Comparison of ENCODE assay signal across 9 cellular contexts in genomic region chr3:173584834-173585831, GRCh38.
A peak's percentile ranks its signal among the peaks of the same experiment; 100 is the strongest.
DNase-seq lines count a peak whose midpoint lies in the region; ATAC-seq and TF ChIP-seq lines count a peak whose summit lies in the region.
"Had no signal": no experiment of that assay in that cellular context is flagged by ENCODE, and none has a peak within 500 bp of the region (broad histone marks: within the 10 kb centered on the region; RNA-seq: fewer than 3 reads in every experiment).

No MANE protein-coding gene starts in this region.

- no peaks in the 10 kb centered on the region for H3K36me3 Mint-ChIP-seq in neural progenitor cell
- H3K36me3 Mint-ChIP-seq in natural killer cell treated with Interleukin-12 subunit alpha and Interleukin-12 subunit beta and Interleukin-15 and Interleukin-18, amount 100 ng/mL, for 72 hours: peaks cover 4% of the 10 kb centered on the region

- TF ChIP-seq CTCF in neural progenitor cell (IDR thresholded peaks at IDR 0.05): no peak

- H3K9me3 Mint-ChIP-seq in neural progenitor cell: no peaks in the 10 kb centered on the region
- H3K9me3 Mint-ChIP-seq in natural killer cell treated with Interleukin-12 subunit alpha and Interleukin-12 subunit beta and Interleukin-15 and Interleukin-18, amount 100 ng/mL, for 72 hours: no peaks in the 10 kb centered on the region

- peaks cover 31% of the 10 kb centered on the region for H3K4me1 Mint-ChIP-seq in neural progenitor cell
- H3K4me1 Mint-ChIP-seq in natural killer cell treated with Interleukin-12 subunit alpha and Interleukin-12 subunit beta and Interleukin-15 and Interleukin-18, amount 100 ng/mL, for 72 hours (ENCODE audit: low read depth in 2 of 2): no peaks in the 10 kb centered on the region

- no peak overlapping the region for H3K9ac ChIP-seq in neural progenitor cell

- H3K4me3 Mint-ChIP-seq in neural progenitor cell: peak overlapping the region; percentile 97
- no peak overlapping the region for H3K4me3 Mint-ChIP-seq in natural killer cell treated with Interleukin-12 subunit alpha and Interleukin-12 subunit beta and Interleukin-15 and Interleukin-18, amount 100 ng/mL, for 72 hours

- no peak for ATAC-seq in HG02571 (IDR thresholded peaks at IDR 0.05; ENCODE audit: unreplicated experiment)
- no peak for ATAC-seq in natural killer cell treated with Interleukin-12 subunit alpha and Interleukin-12 subunit beta and Interleukin-15 and Interleukin-18, amount 100 ng/mL, for 72 hours

- no peaks in the 10 kb centered on the region for H3K9me3 ChIP-seq in neural progenitor cell (ENCODE audit: low read depth)

- H2AFZ ChIP-seq in neural progenitor cell (replicated peaks): peak overlapping the region; percentile 63

- H4K20me1 ChIP-seq in neural progenitor cell (ENCODE audit: low read depth): peaks cover 4% of the 10 kb centered on the region

- H3K36me3 ChIP-seq in neural progenitor cell: no peaks in the 10 kb centered on the region

- H3K27me3 Mint-ChIP-seq in neural progenitor cell (ENCODE audit: insufficient read depth, low read depth): peaks cover 6% of the 10 kb centered on the region
- H3K27me3 Mint-ChIP-seq in natural killer cell treated with Interleukin-12 subunit alpha and Interleukin-12 subunit beta and Interleukin-15 and Interleukin-18, amount 100 ng/mL, for 72 hours: peaks cover 13 to 20% of the 10 kb centered on the region in 2 donors

- DNase-seq in GM04503 (ENCODE audit: low read depth) (peak; percentile 29), RPMI8226 (peak; percentile 40), foreskin melanocyte (peak; percentile 42), neural progenitor cell (ENCODE audit: low spot score) (peak; percentile 83), GF-D8 (lab: John Stamatoyannopoulos, UW) (no peak)
- no peak for DNase-seq in activated CD4-positive, alpha-beta T cell treated with anti-CD3 and anti-CD28 coated beads, Interleukin-2, amount 50 U/mL, for 4 hours
- no peak for DNase-seq in natural killer cell treated with Interleukin-12 subunit alpha and Interleukin-12 subunit beta and Interleukin-15 and Interleukin-18, amount 100 ng/mL, for 72 hours (ENCODE audit: low spot score)
- DNase-seq: naive B cell had no signal

- peak overlapping the region; percentile 98 for H3K27ac Mint-ChIP-seq in neural progenitor cell
- H3K27ac Mint-ChIP-seq in natural killer cell treated with Interleukin-12 subunit alpha and Interleukin-12 subunit beta and Interleukin-15 and Interleukin-18, amount 100 ng/mL, for 72 hours: no peak overlapping the region
- H3K27ac Mint-ChIP-seq: naive B cell had no signal

- peak overlapping the region; percentile 96 for H3K4me2 ChIP-seq in neural progenitor cell

- peak overlapping the region; percentile 53 for H3K4me3 ChIP-seq in neural progenitor cell

- H3F3A ChIP-seq in neural progenitor cell (ENCODE audit: low read depth): peaks cover 43% of the 10 kb centered on the region

- peaks cover 32% of the 10 kb centered on the region for H3K4me1 ChIP-seq in neural progenitor cell

- no peaks in the 10 kb centered on the region for H3K27me3 ChIP-seq in neural progenitor cell

- H3K27ac ChIP-seq in neural progenitor cell: peak overlapping the region; percentile 5

- H3K79me2 ChIP-seq in neural progenitor cell (ENCODE audit: low read depth): no peaks in the 10 kb centered on the region

Comparison
In these comparisons a context has a peak if more than half of its experiments do, and no peak if none do; other contexts are left out.
1. DNase-seq: peak in GM04503 (single experiment), RPMI8226 (single experiment), foreskin melanocyte (single experiment) and neural progenitor cell (single experiment); none in GF-D8 (single experiment), activated CD4-positive, alpha-beta T cell treated with anti-CD3 and anti-CD28 coated beads, Interleukin-2, amount 50 U/mL, for 4 hours (0 of 2) and natural killer cell treated with Interleukin-12 subunit alpha and Interleukin-12 subunit beta and Interleukin-15 and Interleukin-18, amount 100 ng/mL, for 72 hours (single experiment).